ENCODE assay signal across 16 cellular contexts in the genomic region with DNA sequence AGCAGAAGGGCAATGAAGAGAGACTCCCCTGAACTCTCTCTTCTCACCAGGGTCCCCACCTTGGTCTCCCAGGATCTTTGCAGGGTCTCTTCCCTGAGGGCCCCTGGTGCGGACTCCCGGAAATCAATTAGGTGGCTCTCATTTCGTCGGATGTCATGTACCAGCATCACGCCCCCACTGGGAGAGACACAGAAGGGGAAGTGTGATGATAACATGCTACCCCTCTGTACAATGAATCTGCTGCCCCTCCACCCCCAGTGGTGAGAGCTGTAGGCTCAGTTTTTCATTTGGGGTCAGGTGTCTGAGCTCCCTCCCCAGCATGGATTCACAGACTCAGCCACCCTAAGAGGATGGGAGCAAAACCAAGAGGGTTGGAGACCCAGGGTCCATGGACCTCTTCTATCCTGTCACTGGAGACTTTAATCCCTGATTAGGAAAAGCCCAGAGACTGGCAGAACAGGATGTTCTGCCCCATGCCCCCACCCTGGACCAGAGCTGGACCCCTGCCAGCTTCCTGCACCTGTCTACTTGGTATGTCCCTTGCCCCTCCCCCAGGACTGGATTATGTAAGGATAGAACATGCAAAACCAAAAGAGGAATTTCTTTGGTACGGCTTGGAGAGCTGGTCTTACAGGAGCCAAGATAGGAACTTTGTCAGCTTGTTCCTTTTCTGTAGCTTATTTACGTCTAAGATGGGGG. TPM values are rescaled to one million over a fixed set of nuclear protein-coding genes. Genes with fewer than 3 reads are reported as not detected.
DNase-seq lines count a peak whose midpoint lies in the region; FAIRE-seq and TF ChIP-seq lines count a peak whose summit lies in the region.
"Had no signal": no experiment of that assay in that cellular context is flagged by ENCODE, and none has a peak within 500 bp of the region (broad histone marks: within the 10 kb centered on the region; RNA-seq: fewer than 3 reads in every experiment).

No MANE protein-coding gene starts in this region.

- intact Hi-C loops in stomach (cut with DNase I; ENCODE audit: low total_unique reads) (no loop called here), kidney (cut with DNase I) (no loop called here)
- intact Hi-C loops in CD4-positive, alpha-beta memory T cell (cut with micrococcal nuclease): no loop called here

- no peak overlapping the region for H3K9ac ChIP-seq in kidney (ENCODE audit: low read length in 2 of 2)

- no peaks in the 10 kb centered on the region for H3K27me3 ChIP-seq in stomach
- H3K27me3 ChIP-seq in CD4-positive, alpha-beta memory T cell (ENCODE audit: insufficient read depth, low read length): no peaks in the 10 kb centered on the region

- no peaks in the 10 kb centered on the region for H3K9me3 ChIP-seq in stomach
- no peaks in the 10 kb centered on the region for H3K9me3 ChIP-seq in CD4-positive, alpha-beta memory T cell (ENCODE audit: control insufficient read depth in 1 of 2, low read length in 2 of 2)
- H3K9me3 ChIP-seq in kidney (ENCODE audit: control insufficient read depth in 1 of 2, low read length in 2 of 2): no peaks in the 10 kb centered on the region

- H3K27ac Mint-ChIP-seq in CD4-positive, alpha-beta memory T cell: peak overlapping the region in 1 of 7 donors; percentile 46
- H3K27ac Mint-ChIP-seq: activated naive CD4-positive, alpha-beta T cell treated with anti-CD3 and anti-CD28 coated beads, Interleukin-2, amount 50 U/mL, for 24 hours; GM23338 had no signal

- H3K9me3 Mint-ChIP-seq in CD4-positive, alpha-beta memory T cell: no peaks in the 10 kb centered on the region
- H3K9me3 Mint-ChIP-seq: activated naive CD4-positive, alpha-beta T cell treated with anti-CD3 and anti-CD28 coated beads, Interleukin-2, amount 50 U/mL, for 24 hours; GM23338 had no signal

- peaks cover 33 to 36% of the 10 kb centered on the region in 2 donors for H3K36me3 Mint-ChIP-seq in CD4-positive, alpha-beta memory T cell

- H3K4me1 Mint-ChIP-seq in CD4-positive, alpha-beta memory T cell: peaks cover 0 to 6% (median under 1%) of the 10 kb centered on the region in 4 donors
- H3K4me1 Mint-ChIP-seq: activated naive CD4-positive, alpha-beta T cell treated with anti-CD3 and anti-CD28 coated beads, Interleukin-2, amount 50 U/mL, for 24 hours had no signal

- no peak for TF ChIP-seq EP300 in stomach (IDR thresholded peaks at IDR 0.05)

- no peak overlapping the region for H3K4me3 Mint-ChIP-seq in CD4-positive, alpha-beta memory T cell
- H3K4me3 Mint-ChIP-seq: activated naive CD4-positive, alpha-beta T cell treated with anti-CD3 and anti-CD28 coated beads, Interleukin-2, amount 50 U/mL, for 24 hours; GM23338 had no signal

- DNase-seq in NCI-H345 (lab: John Stamatoyannopoulos, UW) (peak; percentile 15), NCI-H345 treated with DMSO at 0.1 percent for 48 hours (lab: John Stamatoyannopoulos, UW; ENCODE audit: unreplicated experiment) (no peak), NCI-H2029 treated with DMSO at 0.1 percent for 48 hours (lab: John Stamatoyannopoulos, UW) (peak; percentile 78), cerebellum (ENCODE audit: low spot score) (peak; percentile 53), stomach (peak; percentile 69), occipital lobe (lab: John Stamatoyannopoulos, UW) (no peak), kidney (no peak)
- no peak for DNase-seq in CD4-positive, alpha-beta memory T cell
- DNase-seq: foreskin melanocyte; mammary epithelial cell; NCI-H1048; stimulated activated naive CD4-positive, alpha-beta T cell had no signal

- H3K4me1 ChIP-seq in stomach (peaks cover 0 to 20% (median 7%) of the 10 kb centered on the region in 4 donors), kidney (ENCODE audit: control insufficient read depth in 1 of 2, insufficient read depth in 1 of 2, low read depth in 1 of 2, low read length in 2 of 2) (peaks cover 0 to 3% of the 10 kb centered on the region in 2 donors)
- no peaks in the 10 kb centered on the region for H3K4me1 ChIP-seq in CD4-positive, alpha-beta memory T cell (ENCODE audit: insufficient read depth, low read length)

- whole genome bisulfite sequencing in stomach, 5 donors: 78 to 85% (median 81%) methylated on average over 7 of the region's 7 CpGs

- no peak for FAIRE-seq in kidney (lab: Jason Lieb, UNC)
- FAIRE-seq: HepG2 had no signal

- TF ChIP-seq POLR2A in stomach (IDR thresholded peaks at IDR 0.05): no peak

- H3K36me3 ChIP-seq in stomach: peaks cover 11 to 65% (median 60%) of the 10 kb centered on the region in 4 donors
- H3K36me3 ChIP-seq in CD4-positive, alpha-beta memory T cell (ENCODE audit: insufficient read depth, low read length): peaks cover 2% of the 10 kb centered on the region
- peaks cover 5 to 12% of the 10 kb centered on the region in 2 donors for H3K36me3 ChIP-seq in kidney (ENCODE audit: control insufficient read depth in 1 of 2, insufficient read depth in 2 of 2, low read length in 2 of 2)

- POLR2A ChIA-PET in CD4-positive, alpha-beta memory T cell (lab: Charles Lee; ENCODE audit: partially characterized antibody): no interaction called here

- CTCF ChIA-PET in CD4-positive, alpha-beta memory T cell (lab: Charles Lee; ENCODE audit: partially characterized antibody): no interaction called here

- H3K27ac ChIP-seq in stomach (no peak overlapping the region), kidney (ENCODE audit: low read depth in 2 of 2, low read length in 2 of 2) (no peak overlapping the region)
- H3K27ac ChIP-seq in CD4-positive, alpha-beta memory T cell (ENCODE audit: low read depth, low read length): no peak overlapping the region

- no peak for TF ChIP-seq CTCF in stomach (IDR thresholded peaks at IDR 0.05)
- TF ChIP-seq CTCF in kidney (IDR thresholded peaks at IDR 0.05; ENCODE audit: borderline replicate concordance, extremely low read depth, insufficient read depth): no peak

- H3K27me3 Mint-ChIP-seq in CD4-positive, alpha-beta memory T cell: no peaks in the 10 kb centered on the region
- H3K27me3 Mint-ChIP-seq: activated naive CD4-positive, alpha-beta T cell treated with anti-CD3 and anti-CD28 coated beads, Interleukin-2, amount 50 U/mL, for 24 hours had no signal

- H3K4me3 ChIP-seq in stomach (no peak overlapping the region), kidney (ENCODE audit: low read length in 2 of 2) (no peak overlapping the region)
- H3K4me3 ChIP-seq in CD4-positive, alpha-beta memory T cell (ENCODE audit: low read length in 2 of 2): no peak overlapping the region
- H3K4me3 ChIP-seq: GM23338, smooth muscle cell had no signal

RNA-seq across cellular contexts. Expression of a gene that starts 11.1 kb away (rescaled TPM):
- total RNA-seq in cerebellum (19.3 TPM), stomach (10 to 100 TPM; 10.5 to 29.0 (median 19.2) TPM), occipital lobe (19.0 TPM), kidney (27.0 TPM)
- polyA plus RNA-seq in stomach (10 to 100 TPM in 1 of 3 donors, 1 to 10 TPM in 2; 4.1 to 12.8 (median 8.4) TPM), kidney (ENCODE audit: insufficient read depth, low read depth, low replicate concordance) (24.3 TPM)
- 10 to 100 TPM; 35.3 to 37.2 TPM for total RNA-seq in CD4-positive, alpha-beta memory T cell
- 1 to 10 TPM; 2.0 to 5.7 TPM for polyA plus RNA-seq in CD4-positive, alpha-beta memory T cell

RNA-seq across cellular contexts. Expression of a gene that starts 14.9 kb away (rescaled TPM):
- total RNA-seq in cerebellum: 14.3 TPM
- 1,000 to 10,000 TPM in 1 of 5 donors, 100 to 1,000 TPM in 3, 10 to 100 TPM in 1; 98.8 to 1,709 (median 162) TPM for total RNA-seq in stomach
- 100 to 1,000 TPM in 1 of 3 donors, 10 to 100 TPM in 2; 59.0 to 120 (median 68.5) TPM for polyA plus RNA-seq in stomach
- 10 to 100 TPM; 19.8 to 24.3 TPM for total RNA-seq in CD4-positive, alpha-beta memory T cell
- polyA plus RNA-seq in CD4-positive, alpha-beta memory T cell: 10 to 100 TPM; 11.4 to 14.1 TPM
- total RNA-seq in occipital lobe: 29.0 TPM
- 53.1 TPM for total RNA-seq in kidney
- 98.9 TPM for polyA plus RNA-seq in kidney (ENCODE audit: insufficient read depth, low read depth, low replicate concordance)

RNA-seq across cellular contexts. Expression of a gene that starts 36.1 kb away (rescaled TPM):
- total RNA-seq in cerebellum: 24.4 TPM
- total RNA-seq in stomach: 10 to 100 TPM in 4 of 5 donors, 1 to 10 TPM in 1; 9.7 to 63.8 (median 29.2) TPM
- 10 to 100 TPM; 13.6 to 21.0 (median 15.2) TPM for polyA plus RNA-seq in stomach
- total RNA-seq in CD4-positive, alpha-beta memory T cell: 10 to 100 TPM; 29.5 to 29.9 TPM
- polyA plus RNA-seq in CD4-positive, alpha-beta memory T cell: 10 to 100 TPM in 1 of 2 donors, under 1 TPM in 1; 0.60 to 12.9 TPM
- total RNA-seq in occipital lobe: 60.8 TPM
- 28.1 TPM for total RNA-seq in kidney
- 30.8 TPM for polyA plus RNA-seq in kidney (ENCODE audit: insufficient read depth, low read depth, low replicate concordance)

Comparison
In these comparisons a context has a peak if more than half of its experiments do, and no peak if none do; other contexts are left out.
1. DNase-seq: peak in NCI-H345 (single experiment), NCI-H2029 treated with DMSO at 0.1 percent for 48 hours (single experiment), cerebellum (single experiment) and stomach (single experiment); none in NCI-H345 treated with DMSO at 0.1 percent for 48 hours (single experiment), CD4-positive, alpha-beta memory T cell (0 of 5), occipital lobe (single experiment) and kidney (single experiment).